20 cellular contexts compared by ENCODE assay signal in the genomic region with DNA sequence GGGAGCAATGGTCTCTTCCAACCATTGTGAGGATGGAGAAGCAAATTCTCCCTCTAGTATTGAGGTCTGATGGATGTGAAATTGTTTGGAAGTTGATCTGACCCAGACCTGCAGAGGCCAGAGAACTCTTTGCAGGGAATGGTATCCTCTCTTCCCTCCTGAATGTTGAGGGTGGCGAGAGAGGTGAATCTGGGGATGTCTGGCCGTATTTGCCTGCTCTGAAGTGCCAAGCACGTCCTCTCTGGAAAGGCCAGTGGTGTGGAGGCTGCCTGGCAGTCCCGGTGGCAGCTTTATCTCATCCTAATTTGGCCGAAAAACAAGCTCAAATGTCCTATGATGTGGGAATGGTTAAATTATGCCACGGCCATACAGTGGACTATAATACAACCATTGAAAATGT. TPM values are rescaled to one million over a fixed set of nuclear protein-coding genes. Genes with fewer than 3 reads are reported as not detected.
DNase-seq lines count a peak whose midpoint lies in the region; ATAC-seq and TF ChIP-seq lines count a peak whose summit lies in the region.
"Had no signal": no experiment of that assay in that cellular context is flagged by ENCODE, and none has a peak within 500 bp of the region (broad histone marks: within the 10 kb centered on the region; RNA-seq: fewer than 3 reads in every experiment).

No MANE protein-coding gene starts in this region.

- H3K27ac Mint-ChIP-seq in brain = peak overlapping the region; percentile 2 to 82 (median 49)
- H3K27ac Mint-ChIP-seq: CD14-positive monocyte; CD4-positive, alpha-beta memory T cell had no signal

- no peak for TF ChIP-seq CTCF in left ventricle myocardium inferior (IDR thresholded peaks at IDR 0.05; ENCODE audit: borderline replicate concordance)
- no peak for TF ChIP-seq CTCF in brain (conservative IDR thresholded peaks at IDR 0.05)
- TF ChIP-seq CTCF in spleen (IDR thresholded peaks at IDR 0.05 in 8 of 11, conservative IDR thresholded peaks at IDR 0.05 in 3 of 11) = no peak
- TF ChIP-seq CTCF in psoas muscle (IDR thresholded peaks at IDR 0.05) = no peak

- no peak overlapping the region for H3K4me3 Mint-ChIP-seq in brain
- H3K4me3 Mint-ChIP-seq: CD14-positive monocyte; CD4-positive, alpha-beta memory T cell had no signal

- H3K27me3 ChIP-seq in left ventricle myocardium inferior (ENCODE audit: low read depth) (no peaks in the 10 kb centered on the region), spleen (replicated peaks in 1 of 7) (peaks cover 0 to 8% (median 0%) of the 10 kb centered on the region in 7 donors), HAP-1 (ENCODE audit: low read depth) (no peaks in the 10 kb centered on the region), psoas muscle (ENCODE audit: insufficient read depth in 3 of 3, low read length in 2 of 3) (no peaks in the 10 kb centered on the region)
- H3K27me3 ChIP-seq: BLaER1 had no signal

- peaks cover 48% of the 10 kb centered on the region for H3K4me1 Mint-ChIP-seq in brain
- H3K4me1 Mint-ChIP-seq: CD14-positive monocyte; CD4-positive, alpha-beta memory T cell had no signal

- peak; percentile 53 for DNase-seq in cardiac septum (ENCODE audit: low spot score)
- no peak for DNase-seq in left ventricle myocardium inferior
- peak; percentile 51 for DNase-seq in mesenteric fat pad (ENCODE audit: low spot score)
- peak; percentile 28 for DNase-seq in spleen
- DNase-seq in activated CD8-positive, alpha-beta memory T cell treated with anti-CD3 and anti-CD28 coated beads, Interleukin-2, amount 50 U/mL, for 48 hours = no peak
- no peak for DNase-seq in HAP-1 (ENCODE audit: low spot score in 2 of 2)
- DNase-seq in psoas muscle = no peak
- DNase-seq: CD4-positive, alpha-beta memory T cell; DMS153; DMS79; GDM1; GOT3; HCEC 1CT; IMR-90 had no signal

- 80 to 91% (median 88%) methylated on average over 6 of the region's 6 CpGs for WGBS in spleen, 5 donors
- 79 to 87% (median 86%) methylated on average over 6 of the region's 6 CpGs for WGBS in psoas muscle, 3 donors

- intact Hi-C loops in cardiac septum (cut with DNase I) = no loop called here
- intact Hi-C loops in left ventricle myocardium inferior (cut with micrococcal nuclease) = no loop called here
- intact Hi-C loops in spleen (cut with DNase I; ENCODE audit: low total_unique reads) = no loop called here
- intact Hi-C loops in psoas muscle (cut with DNase I) = loop anchor here in 1 of 2 donors (5.0 kb wide), 1 partner anchor 61 kb away; no protein-coding TSS in a partner anchor

- H3K4me1 ChIP-seq in left ventricle myocardium inferior (peaks cover 33% of the 10 kb centered on the region), spleen (peaks cover 0 to 30% (median 3%) of the 10 kb centered on the region in 6 donors), HAP-1 (no peaks in the 10 kb centered on the region), psoas muscle (peaks cover 19% of the 10 kb centered on the region)
- H3K4me1 ChIP-seq: A549 had no signal

- no peak for ATAC-seq in psoas muscle
- ATAC-seq: A549 had no signal

- in situ Hi-C loops in HAP-1 (cut with MboI; ENCODE audit: low sequenced_read_pairs) = no loop called here

- no peak overlapping the region for H3K4me3 ChIP-seq in left ventricle myocardium inferior
- H3K4me3 ChIP-seq in spleen = no peak overlapping the region
- no peak overlapping the region for H3K4me3 ChIP-seq in HAP-1
- H3K4me3 ChIP-seq in psoas muscle = no peak overlapping the region
- H3K4me3 ChIP-seq: A549, BLaER1 had no signal

- H3K27ac ChIP-seq in left ventricle myocardium inferior (replicated peaks) (no peak overlapping the region), spleen (no peak overlapping the region), psoas muscle (no peak overlapping the region)
- H3K27ac ChIP-seq: 22Rv1, A549, BLaER1, HL-60 had no signal

- no peaks in the 10 kb centered on the region for H3K9me3 ChIP-seq in left ventricle myocardium inferior (replicated peaks)
- H3K9me3 ChIP-seq in spleen = no peaks in the 10 kb centered on the region
- no peaks in the 10 kb centered on the region for H3K9me3 ChIP-seq in HAP-1
- H3K9me3 ChIP-seq in psoas muscle = no peaks in the 10 kb centered on the region
- H3K9me3 ChIP-seq: A549, BLaER1 had no signal

- no peak for TF ChIP-seq POLR2A in spleen (IDR thresholded peaks at IDR 0.05)

- H3K27me3 Mint-ChIP-seq in brain = peaks cover 3% of the 10 kb centered on the region

- no peaks in the 10 kb centered on the region for H3K9me3 Mint-ChIP-seq in brain

- H3K36me3 ChIP-seq in left ventricle myocardium inferior = no peaks in the 10 kb centered on the region
- peaks cover 0 to 14% (median 0%) of the 10 kb centered on the region in 6 donors for H3K36me3 ChIP-seq in spleen
- peaks cover 4% of the 10 kb centered on the region; the same call in 1 of the 2 replicates for H3K36me3 ChIP-seq in HAP-1 (replicated peaks)
- H3K36me3 ChIP-seq in psoas muscle (ENCODE audit: insufficient read depth in 1 of 2, low read depth in 1 of 2) = no peaks in the 10 kb centered on the region
- H3K36me3 ChIP-seq: BLaER1 had no signal

- H3K36me3 Mint-ChIP-seq in brain = peaks cover 60% of the 10 kb centered on the region
- H3K36me3 Mint-ChIP-seq: CD14-positive monocyte; CD4-positive, alpha-beta memory T cell had no signal

RNA-seq across cellular contexts. Expression of gene WSCD1, which starts 30.7 kb away (rescaled TPM):
- 1.4 TPM for total RNA-seq in cardiac septum
- total RNA-seq in left ventricle myocardium inferior = 6.4 TPM
- 50.7 TPM for polyA plus RNA-seq in brain (ENCODE audit: insufficient read depth, low read depth, low replicate concordance)
- 3.9 TPM for total RNA-seq in mesenteric fat pad
- 10 to 100 TPM; 22.9 to 84.1 (median 53.6) TPM for total RNA-seq in spleen
- 1 to 10 TPM; 2.4 to 6.2 (median 5.8) TPM for polyA plus RNA-seq in spleen
- total RNA-seq in psoas muscle = 10 to 100 TPM in 3 of 4 donors, 1 to 10 TPM in 1; 5.2 to 17.5 (median 11.5) TPM
- polyA plus RNA-seq in psoas muscle = 1 to 10 TPM; 4.1 to 7.1 (median 6.2) TPM
- total RNA-seq: IMR-90 had no signal
- polyA plus RNA-seq: CD14-positive monocyte; CD4-positive, alpha-beta memory T cell had no signal

Comparison
In these comparisons a context has a peak if more than half of its experiments do, and no peak if none do; other contexts are left out.
1. DNase-seq: peak in cardiac septum (single experiment), mesenteric fat pad (single experiment) and spleen (single experiment); none in left ventricle myocardium inferior (single experiment), activated CD8-positive, alpha-beta memory T cell treated with anti-CD3 and anti-CD28 coated beads, Interleukin-2, amount 50 U/mL, for 48 hours (single experiment), HAP-1 (0 of 2) and psoas muscle (0 of 2).